Comparison of ENCODE assay signal across 9 cellular contexts in the genomic region with DNA sequence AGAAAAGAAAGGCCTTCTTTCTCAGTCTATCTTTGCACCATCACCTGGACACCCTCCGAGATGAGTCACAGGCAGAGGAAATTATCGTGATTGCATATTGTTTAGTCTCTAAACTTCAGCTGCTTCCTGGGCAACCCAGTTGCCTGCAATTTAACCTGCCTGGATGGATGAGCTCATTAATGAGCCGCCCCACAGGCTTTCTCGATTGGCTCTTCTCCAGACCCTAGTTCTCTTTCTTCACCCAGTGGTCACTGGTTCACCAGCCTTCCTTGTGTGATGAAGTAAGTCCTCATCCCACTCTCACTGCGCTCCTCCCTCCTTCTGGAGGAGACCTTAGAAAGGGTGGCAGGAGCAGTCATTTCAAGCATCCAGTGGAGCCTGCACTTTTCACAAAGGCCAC.
A peak's percentile ranks its signal among the peaks of the same experiment; 100 is the strongest.
DNase-seq lines count a peak whose midpoint lies in the region; ATAC-seq and TF ChIP-seq lines count a peak whose summit lies in the region.
"Had no signal": no experiment of that assay in that cellular context is flagged by ENCODE, and none has a peak within 500 bp of the region (broad histone marks: within the 10 kb centered on the region; RNA-seq: fewer than 3 reads in every experiment).

No MANE protein-coding gene starts in this region.

- peaks cover 26% of the 10 kb centered on the region for H3F3A ChIP-seq in GM23248 (ENCODE audit: insufficient read depth)

- H3K4me1 ChIP-seq in GM23248 (ENCODE audit: insufficient read depth) (peaks cover 20% of the 10 kb centered on the region), osteoblast (ENCODE audit: insufficient read depth, low read length) (peaks cover 13% of the 10 kb centered on the region)

- peaks cover 3% of the 10 kb centered on the region for H3K9me3 Mint-ChIP-seq in activated T-helper 2 cell treated with anti-CD3 and anti-CD28 coated beads, Interferon-gamma antibody, Interleukin-2, Interleukin-4, amounts not matched to agents 10 μg/mL and 5 μg/mL and 100 μg/mL, durations not matched to agents 14 hours and 24 hours and 36 hours

- H3K27me3 Mint-ChIP-seq in activated T-helper 2 cell treated with anti-CD3 and anti-CD28 coated beads, Interferon-gamma antibody, Interleukin-2, Interleukin-4, amounts not matched to agents 10 μg/mL and 5 μg/mL and 100 μg/mL, durations not matched to agents 14 hours and 24 hours and 36 hours (ENCODE audit: low read depth) = peaks cover 7% of the 10 kb centered on the region

- 43 to 53% methylated on average over 5 of the region's 5 CpGs for WGBS in GM23248 (ENCODE audit: low coverage in 1 of 2, low lambda C conversion rate in 2 of 2, missing lambda C conversion rate in 2 of 2), 2 experiments

- H4K20me1 ChIP-seq in GM23248 (ENCODE audit: insufficient read depth) (no peaks in the 10 kb centered on the region), osteoblast (ENCODE audit: insufficient read depth, low read length) (no peaks in the 10 kb centered on the region)

- H3K27me3 ChIP-seq in GM23248 (replicated peaks; ENCODE audit: insufficient read depth) (no peaks in the 10 kb centered on the region), osteoblast (ENCODE audit: insufficient read depth, low read length) (no peaks in the 10 kb centered on the region)

- H3K4me3 ChIP-seq in GM23248 = no peak overlapping the region
- H3K4me3 ChIP-seq in osteoblast (ENCODE audit: insufficient read depth, low read length) = no peak overlapping the region

- no peak overlapping the region for H3K4me3 Mint-ChIP-seq in activated T-helper 2 cell treated with anti-CD3 and anti-CD28 coated beads, Interferon-gamma antibody, Interleukin-2, Interleukin-4, amounts not matched to agents 10 μg/mL and 5 μg/mL and 100 μg/mL, durations not matched to agents 14 hours and 24 hours and 36 hours (ENCODE audit: low read depth)
- H3K4me3 Mint-ChIP-seq: activated naive CD8-positive, alpha-beta T cell treated with anti-CD3 and anti-CD28 coated beads, Interleukin-2, amount 10 ng/mL, durations not matched to agents 7 days and 5 days had no signal

- TF ChIP-seq CTCF in osteoblast (IDR thresholded peaks at IDR 0.05; ENCODE audit: extremely low read depth, low read depth, low read length) = no peak

- peak overlapping the region; percentile 70 for H3K27ac ChIP-seq in GM23248
- H3K27ac ChIP-seq in osteoblast (ENCODE audit: low read depth, low read length) = peak overlapping the region; percentile 78

- no peak overlapping the region for H2AFZ ChIP-seq in GM23248
- no peak overlapping the region for H2AFZ ChIP-seq in osteoblast (ENCODE audit: low read length)

- H3K79me2 ChIP-seq in GM23248 (ENCODE audit: insufficient read depth) (no peaks in the 10 kb centered on the region), osteoblast (ENCODE audit: insufficient read depth, low read length) (no peaks in the 10 kb centered on the region)

- H3K9me2 ChIP-seq in GM23248 (ENCODE audit: insufficient read depth) = no peaks in the 10 kb centered on the region

- in situ Hi-C loops in GM23248 (cut with MboI) = no loop called here

- intact Hi-C loops in activated T-helper 2 cell treated with anti-CD3 and anti-CD28 coated beads, Interferon-gamma antibody, Interleukin-2, Interleukin-4, amounts not matched to agents 10 μg/mL and 5 μg/mL and 100 μg/mL, durations not matched to agents 14 hours and 24 hours and 36 hours (cut with micrococcal nuclease) = no loop called here

- no peak overlapping the region for H3K27ac Mint-ChIP-seq in activated T-helper 2 cell treated with anti-CD3 and anti-CD28 coated beads, Interferon-gamma antibody, Interleukin-2, Interleukin-4, amounts not matched to agents 10 μg/mL and 5 μg/mL and 100 μg/mL, durations not matched to agents 14 hours and 24 hours and 36 hours
- H3K27ac Mint-ChIP-seq: activated naive CD8-positive, alpha-beta T cell treated with anti-CD3 and anti-CD28 coated beads, Interleukin-2, amount 10 ng/mL, durations not matched to agents 7 days and 5 days had no signal

- H3K9me3 ChIP-seq in GM23248 (ENCODE audit: low read depth) (no peaks in the 10 kb centered on the region), osteoblast (ENCODE audit: low read depth, low read length) (no peaks in the 10 kb centered on the region)

- H3K9ac ChIP-seq in GM23248 = peak overlapping the region; percentile 43; the same call in 1 of the 2 replicates

- H3K4me1 Mint-ChIP-seq in activated T-helper 2 cell treated with anti-CD3 and anti-CD28 coated beads, Interferon-gamma antibody, Interleukin-2, Interleukin-4, amounts not matched to agents 10 μg/mL and 5 μg/mL and 100 μg/mL, durations not matched to agents 14 hours and 24 hours and 36 hours (ENCODE audit: low read depth) = no peaks in the 10 kb centered on the region
- H3K4me1 Mint-ChIP-seq: activated naive CD8-positive, alpha-beta T cell treated with anti-CD3 and anti-CD28 coated beads, Interleukin-2, amount 10 ng/mL, durations not matched to agents 7 days and 5 days had no signal

- H3K4me2 ChIP-seq in GM23248 (ENCODE audit: unreplicated experiment) (peak overlapping the region; percentile 29), osteoblast (ENCODE audit: insufficient read depth, low read length) (peak overlapping the region; percentile 29)

- DNase-seq in GM23248 (peak; percentile 88), NCI-H774 (lab: John Stamatoyannopoulos, UW) (peak; percentile 23), dermis microvascular lymphatic vessel endothelial cell (ENCODE audit: low read depth in 2 of 2) (peak; percentile 30 to 93), osteoblast (ENCODE audit: insufficient read length, low spot score, missing footprints) (peak; percentile 64), germinal center (ENCODE audit: low spot score) (no peak)
- DNase-seq in activated CD4-positive, alpha-beta T cell treated with anti-CD3 and anti-CD28 coated beads for 1 hour = no peak
- no peak for DNase-seq in activated T-helper 2 cell treated with anti-CD3 and anti-CD28 coated beads, Interferon-gamma antibody, Interleukin-2, Interleukin-4, amounts not matched to agents 10 μg/mL and 5 μg/mL and 100 μg/mL, durations not matched to agents 14 hours and 24 hours and 36 hours (ENCODE audit: low spot score)
- DNase-seq: activated naive CD8-positive, alpha-beta T cell treated with anti-CD3 and anti-CD28 coated beads, Interleukin-2, amount 10 ng/mL, durations not matched to agents 7 days and 5 days had no signal

- H3K36me3 ChIP-seq in GM23248 (ENCODE audit: low read depth) = no peaks in the 10 kb centered on the region
- H3K36me3 ChIP-seq in osteoblast (ENCODE audit: insufficient read depth, low read length) = no peaks in the 10 kb centered on the region

- no peaks in the 10 kb centered on the region for H3K36me3 Mint-ChIP-seq in activated T-helper 2 cell treated with anti-CD3 and anti-CD28 coated beads, Interferon-gamma antibody, Interleukin-2, Interleukin-4, amounts not matched to agents 10 μg/mL and 5 μg/mL and 100 μg/mL, durations not matched to agents 14 hours and 24 hours and 36 hours (ENCODE audit: low read depth)
- H3K36me3 Mint-ChIP-seq: activated naive CD8-positive, alpha-beta T cell treated with anti-CD3 and anti-CD28 coated beads, Interleukin-2, amount 10 ng/mL, durations not matched to agents 7 days and 5 days had no signal

- ATAC-seq in HG02759 (IDR thresholded peaks at IDR 0.05; ENCODE audit: unreplicated experiment) = no peak

Comparison
In these comparisons a context has a peak if more than half of its experiments do, and no peak if none do; other contexts are left out.
1. DNase-seq: peak in GM23248 (single experiment), NCI-H774 (single experiment), dermis microvascular lymphatic vessel endothelial cell (2 of 2) and osteoblast (single experiment); none in germinal center (single experiment), activated CD4-positive, alpha-beta T cell treated with anti-CD3 and anti-CD28 coated beads for 1 hour (single experiment) and activated T-helper 2 cell treated with anti-CD3 and anti-CD28 coated beads, Interferon-gamma antibody, Interleukin-2, Interleukin-4, amounts not matched to agents 10 μg/mL and 5 μg/mL and 100 μg/mL, durations not matched to agents 14 hours and 24 hours and 36 hours (single experiment).